In the genomic region with DNA sequence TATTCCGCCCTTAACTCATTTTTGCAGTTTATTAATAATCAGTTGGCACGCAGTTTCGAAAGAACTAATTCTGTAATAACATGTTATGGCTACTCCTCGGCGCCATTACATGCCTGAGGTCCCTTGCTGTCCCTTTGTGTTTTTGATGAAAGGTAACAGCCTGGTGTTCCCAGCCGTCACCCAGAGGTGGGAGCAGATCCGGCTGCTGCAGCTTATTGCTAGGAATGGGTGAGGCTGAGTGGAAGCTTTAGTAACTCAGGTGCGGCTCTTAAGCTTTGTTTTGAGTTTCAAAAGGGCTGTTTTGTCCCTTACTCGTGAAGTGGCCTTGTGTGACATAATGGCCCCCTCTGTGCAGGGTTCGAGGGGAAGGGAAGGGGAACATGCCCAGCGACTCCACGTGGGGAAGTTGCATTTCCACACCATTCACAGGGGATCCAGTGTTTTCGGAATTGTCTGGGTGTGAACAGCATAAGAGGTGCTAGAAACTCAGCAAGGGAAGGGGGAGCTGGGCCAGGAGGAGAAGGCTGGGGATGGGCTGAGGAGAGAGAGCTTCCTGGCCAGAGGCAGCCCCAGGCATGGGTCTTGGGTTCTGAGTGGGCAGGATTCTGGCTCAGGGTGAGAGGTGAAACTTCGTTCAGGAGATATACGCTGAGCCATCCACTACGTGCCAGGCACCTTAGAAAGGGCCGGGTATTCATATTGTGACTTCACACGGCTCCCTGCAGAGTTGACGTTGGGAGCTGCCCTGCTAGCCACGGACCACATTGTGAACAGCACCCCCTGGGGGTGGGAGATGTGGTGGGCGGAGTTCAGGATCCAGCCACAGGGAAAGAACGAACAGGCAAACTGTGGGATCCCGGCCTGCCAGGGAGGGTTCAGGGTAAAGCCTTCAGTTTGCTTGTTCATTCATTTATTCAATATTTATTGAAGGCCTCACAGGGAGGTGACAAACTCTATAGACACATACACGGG, we compare ENCODE assay signal across 1 cellular context.
TF ChIP-seq lines count a peak whose summit lies in the region.

No MANE protein-coding gene starts in this region.

TF ChIP-seq in endothelial cell of umbilical vein, 7 proteins besides CTCF, POLR2A, EP300 and RAD21 (continued from another document):
- TF ChIP-seq FOS (IDR thresholded peaks at IDR 0.05; ENCODE audit: borderline replicate concordance, insufficient read depth, low read length) (no peak), GATA2 (IDR thresholded peaks at IDR 0.05; ENCODE audit: insufficient read depth, insufficient read length, low read depth, low read length) (no peak), POLR2AphosphoS5 (IDR thresholded peaks at IDR 0.05; ENCODE audit: insufficient read depth, low read depth, low read length) (no peak), MYC (IDR thresholded peaks at IDR 0.05; ENCODE audit: low read depth, low read length) (no peak), EZH2 (IDR thresholded peaks at IDR 0.05; ENCODE audit: borderline replicate concordance, low read depth, low read length, severe bottlenecking) (no peak)
- TF ChIP-seq, protein P1, sequence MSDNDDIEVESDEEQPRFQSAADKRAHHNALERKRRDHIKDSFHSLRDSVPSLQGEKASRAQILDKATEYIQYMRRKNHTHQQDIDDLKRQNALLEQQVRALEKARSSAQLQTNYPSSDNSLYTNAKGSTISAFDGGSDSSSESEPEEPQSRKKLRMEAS (IDR thresholded peaks at IDR 0.05; ENCODE audit: insufficient read depth, insufficient read length): no peak
